In the genomic region with DNA sequence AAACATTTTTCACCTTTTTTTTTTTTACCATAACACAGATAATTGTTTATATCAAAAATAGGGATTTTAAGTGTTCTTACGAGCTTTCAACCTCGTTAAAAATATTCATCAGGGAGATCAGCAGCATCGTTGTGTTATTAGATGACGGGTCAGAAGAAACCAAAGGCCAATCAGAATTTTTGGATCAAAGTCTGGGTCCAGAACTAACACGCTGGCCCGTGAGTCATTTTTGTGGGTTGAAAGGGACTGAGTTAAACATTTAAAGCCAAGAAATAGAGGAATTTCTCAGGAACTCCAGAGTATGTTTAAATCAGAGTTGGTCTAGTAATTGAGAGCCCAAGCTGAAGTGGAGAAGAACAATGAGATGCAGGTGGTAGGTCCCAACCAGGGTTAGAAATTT, we compare ENCODE assay signal across 18 cellular contexts.
"Had no signal": no experiment of that assay in that cellular context is flagged by ENCODE, and none has a peak within 500 bp of the region (broad histone marks: within the 10 kb centered on the region; RNA-seq: fewer than 3 reads in every experiment).

No MANE protein-coding gene starts in this region.

- DNase-seq: activated CD4-positive, alpha-beta T cell treated with anti-CD3 and anti-CD28 coated beads for 48 hours; activated CD4-positive, alpha-beta T cell treated with anti-CD3 and anti-CD28 coated beads, Interleukin-2, amount 50 U/mL, for 4 hours; activated CD4-positive, CD25-positive, alpha-beta regulatory T cell treated with anti-CD3 and anti-CD28 coated beads, Interleukin-2, amount 50 U/mL, for 72 hours; activated effector memory CD4-positive, alpha-beta T cell treated with anti-CD3 and anti-CD28 coated beads, Interleukin-2, amount 50 U/mL, for 16 hours; activated naive CD4-positive, alpha-beta T cell treated with anti-CD3 and anti-CD28 coated beads, Interleukin-2, amount 10 ng/mL, durations not matched to agents 7 days and 5 days; activated naive CD8-positive, alpha-beta T cell treated with anti-CD3 and anti-CD28 coated beads for 36 hours; activated T-cell treated with anti-CD3 and anti-CD28 coated beads, Interleukin-2, amount 50 U/mL, for 4 hours; cerebellar nuclear complex; KBM-7; NCI-H1105 treated with DMSO at 0.1 percent for 48 hours; NCI-H1436 treated with DMSO at 0.1 percent for 48 hours; NCI-H187; NCI-H2081; NCI-H446; NCI-H524; SIG-M5; T-helper 17 cell; T-helper 9 cell had no signal
